Comparison of ENCODE assay signal across 1 cellular context in genomic region chr17:81665205-81666091, GRCh38.
TF ChIP-seq lines count a peak whose summit lies in the region.

No MANE protein-coding gene starts in this region.

TF ChIP-seq in endothelial cell of umbilical vein, 7 proteins besides CTCF, POLR2A, EP300 and RAD21:
- TF ChIP-seq MYC (IDR thresholded peaks at IDR 0.05; ENCODE audit: low read depth, low read length) (peak; percentile 94), MAX (IDR thresholded peaks at IDR 0.05; ENCODE audit: insufficient read depth, insufficient read length) (no peak), POLR2AphosphoS5 (IDR thresholded peaks at IDR 0.05; ENCODE audit: insufficient read depth, low read depth, low read length) (peak; percentile 40)
